ENCODE assay signal across 13 cellular contexts in the genomic region with DNA sequence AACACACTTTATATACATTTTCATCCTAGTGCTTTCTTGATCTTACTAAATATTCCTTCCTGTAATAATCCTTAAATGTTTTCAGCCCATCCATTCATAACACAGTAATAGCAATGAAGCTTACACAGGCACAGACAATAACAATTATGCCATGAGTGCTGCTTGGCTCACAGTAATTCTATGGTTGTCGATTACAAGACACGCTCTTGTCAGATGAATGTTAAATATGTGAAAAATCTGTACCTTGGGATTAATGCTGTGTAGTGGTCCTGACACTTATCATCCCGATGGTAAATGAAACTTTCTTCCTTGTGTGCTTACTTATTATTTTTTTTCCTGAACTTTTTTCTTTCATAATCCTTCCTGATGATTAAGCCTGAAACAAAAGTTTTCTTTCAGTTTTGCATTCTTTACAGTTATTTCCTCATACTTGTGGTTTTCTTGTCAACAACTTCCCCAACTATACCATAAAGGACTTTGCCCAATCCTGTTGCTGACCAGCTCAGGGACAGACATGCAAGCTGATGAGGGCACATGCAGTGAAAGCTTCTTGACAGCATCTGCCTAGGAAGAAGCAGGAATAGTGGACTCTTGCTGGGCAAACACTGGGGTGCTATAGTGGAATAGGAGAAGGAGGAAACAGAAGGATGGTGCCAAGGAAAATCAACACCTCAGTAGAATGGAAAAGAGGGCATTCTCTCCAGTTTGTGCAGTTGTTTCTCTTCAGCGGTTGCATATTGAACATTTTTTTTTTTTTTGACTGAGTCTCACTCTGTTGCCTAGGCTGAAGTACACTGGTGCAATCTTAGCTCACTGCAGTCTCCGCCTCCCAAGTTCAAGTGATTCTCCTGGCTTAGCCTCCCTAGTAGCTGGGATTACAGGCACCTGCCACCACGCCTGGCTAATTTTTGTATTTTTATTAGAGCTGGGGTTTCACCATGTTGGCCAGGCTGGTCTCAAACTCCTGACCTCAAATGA. TPM values are rescaled to one million over a fixed set of nuclear protein-coding genes. Genes with fewer than 3 reads are reported as not detected.
DNase-seq lines count a peak whose midpoint lies in the region; ATAC-seq, FAIRE-seq and TF ChIP-seq lines count a peak whose summit lies in the region.
"Had no signal": no experiment of that assay in that cellular context is flagged by ENCODE, and none has a peak within 500 bp of the region (broad histone marks: within the 10 kb centered on the region; RNA-seq: fewer than 3 reads in every experiment).

No MANE protein-coding gene starts in this region.

- FAIRE-seq in kidney (lab: Jason Lieb, UNC), result no peak

- H3K36me3 Mint-ChIP-seq in Caco-2 (ENCODE audit: insufficient read depth, unreplicated experiment), result no peaks in the 10 kb centered on the region
- H3K36me3 Mint-ChIP-seq: activated CD4-positive, alpha-beta memory T cell treated with anti-CD3 and anti-CD28 coated beads for 36 hours; CD8-positive, alpha-beta T cell had no signal

- CTCF ChIA-PET in Caco-2 (lab: Charles Lee), result interaction anchor here (0.9 to 1.4 kb wide), 4 partner anchors 41 to 367 kb away, joined by 3 to 4 read pairs (median 4); a partner anchor contains a TSS

- H3K4me3 ChIP-seq in Caco-2 (ENCODE audit: low read depth, low read length) (no peak overlapping the region), choroid plexus epithelial cell (ENCODE audit: low read depth, low read length) (no peak overlapping the region), mucosa of rectum (ENCODE audit: low read length in 2 of 2) (peak overlapping the region; percentile 49 to 60), kidney (ENCODE audit: low read length in 2 of 2) (no peak overlapping the region), BE2C (ENCODE audit: low read depth, low read length) (no peak overlapping the region)
- H3K4me3 ChIP-seq: ascending aorta had no signal

- H3K4me3 Mint-ChIP-seq in Caco-2 (ENCODE audit: unreplicated experiment), result peak overlapping the region; percentile 57
- H3K4me3 Mint-ChIP-seq: activated CD4-positive, alpha-beta memory T cell treated with anti-CD3 and anti-CD28 coated beads for 36 hours; CD8-positive, alpha-beta T cell had no signal

- H3K27me3 ChIP-seq in Caco-2 (replicated peaks; ENCODE audit: control insufficient read depth, insufficient read depth, low read length), result no peaks in the 10 kb centered on the region
- no peaks in the 10 kb centered on the region for H3K27me3 ChIP-seq in mucosa of rectum (ENCODE audit: control insufficient read depth in 2 of 2, insufficient read depth in 2 of 2, low read length in 2 of 2)
- H3K27me3 ChIP-seq in BE2C, result no peaks in the 10 kb centered on the region
- H3K27me3 ChIP-seq: ascending aorta had no signal

- H3K27ac Mint-ChIP-seq in Caco-2 (ENCODE audit: unreplicated experiment), result peak overlapping the region; percentile 92
- H3K27ac Mint-ChIP-seq: activated CD4-positive, alpha-beta memory T cell treated with anti-CD3 and anti-CD28 coated beads for 36 hours; CD8-positive, alpha-beta T cell had no signal

- no peak for ATAC-seq in GM18502 (IDR thresholded peaks at IDR 0.05; ENCODE audit: poor library complexity, unreplicated experiment)
- ATAC-seq: CD8-positive, alpha-beta T cell had no signal

- BruUV-seq in Caco-2 (replicated peaks; lab: Mats Ljungman, UMichigan), result no TSS peak

- DNase-seq in Caco-2, result peak; percentile 73 to 86
- DNase-seq in MV-4-11 (lab: John Stamatoyannopoulos, UW), result peak; percentile 95
- DNase-seq in choroid plexus epithelial cell (ENCODE audit: low read depth), result peak; percentile 21
- no peak for DNase-seq in hippocampal formation (lab: John Stamatoyannopoulos, UW)
- no peak for DNase-seq in kidney
- DNase-seq in BE2C, result no peak
- DNase-seq: activated CD4-positive, alpha-beta memory T cell treated with anti-CD3 and anti-CD28 coated beads for 36 hours; CD8-positive, alpha-beta T cell; SHP77 treated with DMSO at 0.1 percent for 48 hours; stimulated activated CD4-positive, alpha-beta T cell treated with anti-CD3 and anti-CD28 coated beads, Interleukin-4, amount 100 ng/mL, for 24 hours had no signal

- H3K9me3 ChIP-seq in Caco-2 (no peaks in the 10 kb centered on the region), mucosa of rectum (ENCODE audit: control insufficient read depth in 2 of 2, low read length in 2 of 2) (no peaks in the 10 kb centered on the region), kidney (ENCODE audit: control insufficient read depth in 1 of 2, low read length in 2 of 2) (no peaks in the 10 kb centered on the region), BE2C (no peaks in the 10 kb centered on the region)
- H3K9me3 ChIP-seq: ascending aorta had no signal

- no peaks in the 10 kb centered on the region for H3K36me3 ChIP-seq in Caco-2 (ENCODE audit: control insufficient read depth, insufficient read depth, low read length)
- no peaks in the 10 kb centered on the region for H3K36me3 ChIP-seq in mucosa of rectum (ENCODE audit: control insufficient read depth in 2 of 2, insufficient read depth in 2 of 2, low read length in 2 of 2)
- peaks cover 0 to 8% of the 10 kb centered on the region in 2 donors for H3K36me3 ChIP-seq in kidney (ENCODE audit: control insufficient read depth in 1 of 2, insufficient read depth in 2 of 2, low read length in 2 of 2)
- H3K36me3 ChIP-seq in BE2C, result no peaks in the 10 kb centered on the region
- H3K36me3 ChIP-seq: ascending aorta had no signal

- H3K4me1 Mint-ChIP-seq in Caco-2 (ENCODE audit: low read depth, unreplicated experiment), result peaks cover 39% of the 10 kb centered on the region

- H3K9ac ChIP-seq in mucosa of rectum (ENCODE audit: low read depth in 1 of 2, low read length in 2 of 2) (peak overlapping the region in 1 of 2 donors; percentile 27), kidney (ENCODE audit: low read length in 2 of 2) (no peak overlapping the region)

- intact Hi-C loops in Caco-2 (cut with micrococcal nuclease; ENCODE audit: unreplicated experiment), result loop anchor here (2.0 to 5.0 kb wide), 3 partner anchors 34 to 128 kb away; no protein-coding TSS in a partner anchor
- intact Hi-C loops in kidney (cut with DNase I), result no loop called here

- TF ChIP-seq CTCF in Caco-2 (IDR thresholded peaks at IDR 0.05; ENCODE audit: insufficient read depth in 1 of 2, low read depth in 1 of 2, low read length in 1 of 2, severe bottlenecking in 1 of 2, unreplicated experiment in 1 of 2) (no peak), choroid plexus epithelial cell (conservative IDR thresholded peaks at IDR 0.05; ENCODE audit: low read depth, low read length) (no peak), kidney (IDR thresholded peaks at IDR 0.05; ENCODE audit: borderline replicate concordance, extremely low read depth, insufficient read depth) (no peak), BE2C (IDR thresholded peaks at IDR 0.05; ENCODE audit: low read depth, low read length) (no peak)

- H3K27ac ChIP-seq in mucosa of rectum (ENCODE audit: low read depth in 2 of 2, low read length in 2 of 2), result peak overlapping the region; percentile 66 to 79
- no peak overlapping the region for H3K27ac ChIP-seq in kidney (ENCODE audit: low read depth in 2 of 2, low read length in 2 of 2)
- H3K27ac ChIP-seq: ascending aorta had no signal

- POLR2A ChIA-PET in Caco-2 (lab: Charles Lee), result no interaction called here

- H3K9me3 Mint-ChIP-seq in Caco-2 (ENCODE audit: unreplicated experiment), result no peaks in the 10 kb centered on the region
- H3K9me3 Mint-ChIP-seq: activated CD4-positive, alpha-beta memory T cell treated with anti-CD3 and anti-CD28 coated beads for 36 hours; CD8-positive, alpha-beta T cell had no signal

- H3K4me1 ChIP-seq in Caco-2 (peaks cover 45% of the 10 kb centered on the region), mucosa of rectum (ENCODE audit: control insufficient read depth in 2 of 2, insufficient read depth in 2 of 2, low read length in 2 of 2) (peaks cover 3 to 9% of the 10 kb centered on the region in 2 donors), kidney (ENCODE audit: control insufficient read depth in 1 of 2, insufficient read depth in 1 of 2, low read depth in 1 of 2, low read length in 2 of 2) (no peaks in the 10 kb centered on the region), BE2C (no peaks in the 10 kb centered on the region)
- H3K4me1 ChIP-seq: ascending aorta had no signal

- no peaks in the 10 kb centered on the region for H3K27me3 Mint-ChIP-seq in Caco-2 (ENCODE audit: insufficient read depth, unreplicated experiment)
- H3K27me3 Mint-ChIP-seq: activated CD4-positive, alpha-beta memory T cell treated with anti-CD3 and anti-CD28 coated beads for 36 hours had no signal

RNA-seq across cellular contexts. Expression of a gene that starts 6.7 kb away (rescaled TPM):
- total RNA-seq in Caco-2 (2022), result 0.70 and 0.93 TPM in 2 replicates
- total RNA-seq in kidney, result 0.13 TPM
- polyA plus RNA-seq in kidney (ENCODE audit: insufficient read depth, low read depth, low replicate concordance), result not detected
- 0.66 TPM for polyA plus RNA-seq in BE2C (2012; ENCODE audit: insufficient read depth, insufficient read length, low read depth)
- total RNA-seq: activated CD4-positive, alpha-beta memory T cell treated with anti-CD3 and anti-CD28 coated beads for 36 hours; ascending aorta; CD8-positive, alpha-beta T cell had no signal

Comparison
In these comparisons a context has a peak if more than half of its experiments do, and no peak if none do; other contexts are left out.
1. DNase-seq: peak in Caco-2 (2 of 2), MV-4-11 (single experiment) and choroid plexus epithelial cell (single experiment); none in hippocampal formation (0 of 2), kidney (single experiment) and BE2C (single experiment).
2. H3K4me3 ChIP-seq: peak in mucosa of rectum (2 of 2); none in Caco-2 (single experiment), choroid plexus epithelial cell (single experiment), kidney (0 of 2) and BE2C (single experiment).
3. H3K27ac ChIP-seq: peak in mucosa of rectum (2 of 2); none in kidney (0 of 2).